1 cellular context compared by ENCODE assay signal in the genomic region with DNA sequence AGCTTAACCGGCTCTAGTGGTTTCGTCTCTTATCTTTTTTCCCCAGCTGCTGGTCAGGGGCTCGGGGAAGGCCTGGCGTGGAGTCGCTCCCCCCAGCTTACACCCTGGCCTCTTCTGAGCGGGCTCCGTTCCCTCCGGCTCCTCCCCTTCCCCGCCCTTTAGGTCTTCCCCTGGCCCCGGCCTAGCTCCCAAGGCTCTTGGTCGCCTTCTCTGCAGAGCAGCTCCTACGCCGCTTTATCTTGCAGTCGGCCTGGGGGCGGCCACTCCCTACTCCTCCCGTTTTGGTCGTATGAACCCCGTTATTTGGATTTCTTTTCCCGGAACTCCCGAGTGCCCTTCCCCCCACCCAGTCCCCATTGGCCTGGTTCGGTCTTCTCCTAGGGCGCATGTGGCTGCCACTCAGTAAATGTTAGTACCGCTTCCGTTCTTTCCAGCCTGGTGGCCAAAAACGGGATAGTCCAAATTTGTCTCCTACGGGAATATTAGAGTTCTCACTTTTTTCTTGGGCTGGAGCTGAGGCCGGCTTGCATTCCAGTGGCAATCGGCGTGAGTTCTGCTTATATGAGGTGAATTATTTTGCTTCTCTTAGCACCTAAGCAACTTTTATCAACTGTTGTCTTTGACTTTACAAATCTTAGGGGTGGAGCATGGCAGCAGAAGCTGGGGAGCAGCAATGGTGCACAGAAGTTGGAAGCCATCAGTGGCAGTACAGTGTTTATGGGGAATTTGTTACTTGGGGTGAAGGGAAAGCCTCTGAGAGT.
A peak's percentile ranks its signal among the peaks of the same experiment; 100 is the strongest.
TF ChIP-seq lines count a peak whose summit lies in the region.

No MANE protein-coding gene starts in this region.

TF ChIP-seq in K562, 482 proteins besides CTCF, POLR2A, EP300 and RAD21 (continued from another document and continues in another):
- TF ChIP-seq ZBTB40 (IDR thresholded peaks at IDR 0.05) = 0 out of 2 replicates have a peak, but pooled peaks have one; percentile 49
- no peak for TF ChIP-seq ZBTB40 (CRISPR knock-in tag; IDR thresholded peaks at IDR 0.05)
- no peak; a peak in 1 of 4 replicates for TF ChIP-seq NRF1 (conservative IDR thresholded peaks at IDR 0.05 in 1 of 2, IDR thresholded peaks at IDR 0.05 in 1 of 2)
- TF ChIP-seq ZBTB17 (CRISPR knock-in tag; IDR thresholded peaks at IDR 0.05) = peak; percentile 42; the same call in 1 of the 2 replicates
- no peak for TF ChIP-seq CREM (IDR thresholded peaks at IDR 0.05; ENCODE audit: low read depth)
- no peak for TF ChIP-seq SIX5 (IDR thresholded peaks at IDR 0.05; ENCODE audit: borderline replicate concordance in 1 of 2, insufficient read depth in 1 of 2, low read depth in 1 of 2, low read length in 2 of 2)
- TF ChIP-seq RBM34 (IDR thresholded peaks at IDR 0.05; ENCODE audit: borderline replicate concordance, insufficient read depth, low read length) = no peak
- TF ChIP-seq ZNF263 (CRISPR knock-in tag; IDR thresholded peaks at IDR 0.05; ENCODE audit: borderline replicate concordance) = peak; percentile 16; the same call in 1 of the 2 replicates
- no peak for TF ChIP-seq TSC22D4 (tag; IDR thresholded peaks at IDR 0.05)
- TF ChIP-seq MYNN (IDR thresholded peaks at IDR 0.05) = no peak
- no peak for TF ChIP-seq MYNN (CRISPR knock-in tag; IDR thresholded peaks at IDR 0.05)
- TF ChIP-seq, protein P1, sequence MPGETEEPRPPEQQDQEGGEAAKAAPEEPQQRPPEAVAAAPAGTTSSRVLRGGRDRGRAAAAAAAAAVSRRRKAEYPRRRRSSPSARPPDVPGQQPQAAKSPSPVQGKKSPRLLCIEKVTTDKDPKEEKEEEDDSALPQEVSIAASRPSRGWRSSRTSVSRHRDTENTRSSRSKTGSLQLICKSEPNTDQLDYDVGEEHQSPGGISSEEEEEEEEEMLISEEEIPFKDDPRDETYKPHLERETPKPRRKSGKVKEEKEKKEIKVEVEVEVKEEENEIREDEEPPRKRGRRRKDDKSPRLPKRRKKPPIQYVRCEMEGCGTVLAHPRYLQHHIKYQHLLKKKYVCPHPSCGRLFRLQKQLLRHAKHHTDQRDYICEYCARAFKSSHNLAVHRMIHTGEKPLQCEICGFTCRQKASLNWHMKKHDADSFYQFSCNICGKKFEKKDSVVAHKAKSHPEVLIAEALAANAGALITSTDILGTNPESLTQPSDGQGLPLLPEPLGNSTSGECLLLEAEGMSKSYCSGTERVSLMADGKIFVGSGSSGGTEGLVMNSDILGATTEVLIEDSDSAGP (CRISPR knock-in tag; IDR thresholded peaks at IDR 0.05) = peak; percentile 56; the same call in 1 of the 2 replicates
- TF ChIP-seq MEF2A (IDR thresholded peaks at IDR 0.05; ENCODE audit: control insufficient read depth, low read depth, low read length) = 0 out of 2 replicates have a peak, but pooled peaks have one; percentile 9
- TF ChIP-seq, protein P2, sequence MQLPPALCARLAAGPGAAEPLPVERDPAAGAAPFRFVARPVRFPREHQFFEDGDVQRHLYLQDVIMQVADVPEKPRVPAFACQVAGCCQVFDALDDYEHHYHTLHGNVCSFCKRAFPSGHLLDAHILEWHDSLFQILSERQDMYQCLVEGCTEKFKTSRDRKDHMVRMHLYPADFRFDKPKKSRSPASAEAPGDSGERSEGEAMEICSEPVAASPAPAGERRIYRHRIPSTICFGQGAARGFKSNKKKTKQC (CRISPR knock-in tag; IDR thresholded peaks at IDR 0.05) = no peak; the same call in 1 of the 2 replicates
- TF ChIP-seq ZZZ3 (IDR thresholded peaks at IDR 0.05) = peak; percentile 44; the same call in 1 of the 2 replicates
- no peak for TF ChIP-seq ZKSCAN3 (CRISPR knock-in tag; IDR thresholded peaks at IDR 0.05)
- TF ChIP-seq KLF6 (CRISPR knock-in tag; IDR thresholded peaks at IDR 0.05; ENCODE audit: borderline replicate concordance) = peak; percentile 31; the same call in 1 of the 2 replicates
- no peak for TF ChIP-seq HES1 (IDR thresholded peaks at IDR 0.05; ENCODE audit: low read depth)
- TF ChIP-seq E2F5 (CRISPR knock-in tag; IDR thresholded peaks at IDR 0.05) = no peak
- no peak for TF ChIP-seq ZNF347 (CRISPR knock-in tag; IDR thresholded peaks at IDR 0.05; ENCODE audit: low read depth)
- no peak for TF ChIP-seq YBX1 (IDR thresholded peaks at IDR 0.05)
- TF ChIP-seq LEF1 (IDR thresholded peaks at IDR 0.05) = no peak; the same call in 1 of the 2 replicates
- TF ChIP-seq, protein P3, sequence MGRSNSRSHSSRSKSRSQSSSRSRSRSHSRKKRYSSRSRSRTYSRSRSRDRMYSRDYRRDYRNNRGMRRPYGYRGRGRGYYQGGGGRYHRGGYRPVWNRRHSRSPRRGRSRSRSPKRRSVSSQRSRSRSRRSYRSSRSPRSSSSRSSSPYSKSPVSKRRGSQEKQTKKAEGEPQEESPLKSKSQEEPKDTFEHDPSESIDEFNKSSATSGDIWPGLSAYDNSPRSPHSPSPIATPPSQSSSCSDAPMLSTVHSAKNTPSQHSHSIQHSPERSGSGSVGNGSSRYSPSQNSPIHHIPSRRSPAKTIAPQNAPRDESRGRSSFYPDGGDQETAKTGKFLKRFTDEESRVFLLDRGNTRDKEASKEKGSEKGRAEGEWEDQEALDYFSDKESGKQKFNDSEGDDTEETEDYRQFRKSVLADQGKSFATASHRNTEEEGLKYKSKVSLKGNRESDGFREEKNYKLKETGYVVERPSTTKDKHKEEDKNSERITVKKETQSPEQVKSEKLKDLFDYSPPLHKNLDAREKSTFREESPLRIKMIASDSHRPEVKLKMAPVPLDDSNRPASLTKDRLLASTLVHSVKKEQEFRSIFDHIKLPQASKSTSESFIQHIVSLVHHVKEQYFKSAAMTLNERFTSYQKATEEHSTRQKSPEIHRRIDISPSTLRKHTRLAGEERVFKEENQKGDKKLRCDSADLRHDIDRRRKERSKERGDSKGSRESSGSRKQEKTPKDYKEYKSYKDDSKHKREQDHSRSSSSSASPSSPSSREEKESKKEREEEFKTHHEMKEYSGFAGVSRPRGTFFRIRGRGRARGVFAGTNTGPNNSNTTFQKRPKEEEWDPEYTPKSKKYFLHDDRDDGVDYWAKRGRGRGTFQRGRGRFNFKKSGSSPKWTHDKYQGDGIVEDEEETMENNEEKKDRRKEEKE (IDR thresholded peaks at IDR 0.05; ENCODE audit: borderline replicate concordance in 1 of 2, control insufficient read depth in 1 of 2, low read depth in 2 of 2, low read length in 1 of 2) = no peak
- no peak for TF ChIP-seq PHB2 (IDR thresholded peaks at IDR 0.05; ENCODE audit: low read depth)
- TF ChIP-seq FUS (optimal IDR thresholded peaks at IDR 0.05; ENCODE audit: low read depth, low read length) = no peak
- no peak for TF ChIP-seq SMC3 (conservative IDR thresholded peaks at IDR 0.05; ENCODE audit: insufficient read depth, low read depth, low read length)
- peak; percentile 55 for TF ChIP-seq RBBP5 (IDR thresholded peaks at IDR 0.05; ENCODE audit: borderline replicate concordance, insufficient read depth, low read length, poor library complexity, severe bottlenecking)
- peak; percentile 93 for TF ChIP-seq LCOR (CRISPR knock-in tag; IDR thresholded peaks at IDR 0.05)
- TF ChIP-seq, protein P4, sequence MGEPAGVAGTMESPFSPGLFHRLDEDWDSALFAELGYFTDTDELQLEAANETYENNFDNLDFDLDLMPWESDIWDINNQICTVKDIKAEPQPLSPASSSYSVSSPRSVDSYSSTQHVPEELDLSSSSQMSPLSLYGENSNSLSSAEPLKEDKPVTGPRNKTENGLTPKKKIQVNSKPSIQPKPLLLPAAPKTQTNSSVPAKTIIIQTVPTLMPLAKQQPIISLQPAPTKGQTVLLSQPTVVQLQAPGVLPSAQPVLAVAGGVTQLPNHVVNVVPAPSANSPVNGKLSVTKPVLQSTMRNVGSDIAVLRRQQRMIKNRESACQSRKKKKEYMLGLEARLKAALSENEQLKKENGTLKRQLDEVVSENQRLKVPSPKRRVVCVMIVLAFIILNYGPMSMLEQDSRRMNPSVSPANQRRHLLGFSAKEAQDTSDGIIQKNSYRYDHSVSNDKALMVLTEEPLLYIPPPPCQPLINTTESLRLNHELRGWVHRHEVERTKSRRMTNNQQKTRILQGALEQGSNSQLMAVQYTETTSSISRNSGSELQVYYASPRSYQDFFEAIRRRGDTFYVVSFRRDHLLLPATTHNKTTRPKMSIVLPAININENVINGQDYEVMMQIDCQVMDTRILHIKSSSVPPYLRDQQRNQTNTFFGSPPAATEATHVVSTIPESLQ (CRISPR knock-in tag; IDR thresholded peaks at IDR 0.05) = peak; percentile 83; the same call in 1 of the 2 replicates
- peak; percentile 96 for TF ChIP-seq EP400 (IDR thresholded peaks at IDR 0.05)
- no peak for TF ChIP-seq ZBED1 (IDR thresholded peaks at IDR 0.05)
- peak; percentile 22; the same call in 1 of the 2 replicates for TF ChIP-seq TRIM28 (IDR thresholded peaks at IDR 0.05)
- TF ChIP-seq BDP1 (IDR thresholded peaks at IDR 0.05; ENCODE audit: insufficient read depth, insufficient read length) = no peak
- TF ChIP-seq ZNF436 (CRISPR knock-in tag; IDR thresholded peaks at IDR 0.05) = no peak
